ENCODE assay signal across 11 cellular contexts in genomic region chr11:124745270-124745834, GRCh38. TPM values are rescaled to one million over a fixed set of nuclear protein-coding genes. Genes with fewer than 3 reads are reported as not detected.
DNase-seq lines count a peak whose midpoint lies in the region; ATAC-seq and TF ChIP-seq lines count a peak whose summit lies in the region.
"Had no signal": no experiment of that assay in that cellular context is flagged by ENCODE, and none has a peak within 500 bp of the region (broad histone marks: within the 10 kb centered on the region; RNA-seq: fewer than 3 reads in every experiment).

No MANE protein-coding gene starts in this region.

- peaks cover 7% of the 10 kb centered on the region for H3K27me3 Mint-ChIP-seq in CD4-positive, alpha-beta T cell
- peaks cover 98% of the 10 kb centered on the region for H3K27me3 Mint-ChIP-seq in endodermal cell (ENCODE audit: insufficient read depth)
- peaks cover 100% of the 10 kb centered on the region for H3K27me3 Mint-ChIP-seq in nephron progenitor cell (ENCODE audit: low read depth, poor library complexity)

- H3K36me3 ChIP-seq in NT2/D1 (ENCODE audit: insufficient read depth, insufficient read length, low read length) (no peaks in the 10 kb centered on the region), endodermal cell (ENCODE audit: control insufficient read depth, insufficient read depth, low read length) (no peaks in the 10 kb centered on the region)
- H3K36me3 ChIP-seq: neutrophil had no signal

- H3K4me1 ChIP-seq in NT2/D1 (ENCODE audit: insufficient read depth, insufficient read length) = peaks cover 9% of the 10 kb centered on the region
- H3K4me1 ChIP-seq in endodermal cell (ENCODE audit: control insufficient read depth, insufficient read depth, low read length) = no peaks in the 10 kb centered on the region

- TF ChIP-seq CTCF in CD4-positive, alpha-beta T cell (IDR thresholded peaks at IDR 0.05) = no peak
- TF ChIP-seq CTCF in endodermal cell (conservative IDR thresholded peaks at IDR 0.05) (no peak), nephron progenitor cell (IDR thresholded peaks at IDR 0.05) (no peak)

- H3K27ac ChIP-seq in CD4-positive, alpha-beta T cell (ENCODE audit: low read depth, low read length) = no peak overlapping the region
- no peak overlapping the region for H3K27ac ChIP-seq in endodermal cell (ENCODE audit: low read depth, low read length)

- whole genome bisulfite sequencing in endodermal cell (ENCODE audit: insufficient coverage in 1 of 2, insufficient read length in 1 of 2), 2 experiments = 0 to 4% methylated on average over 3 to 42 of the region's 44 CpGs

- no peak overlapping the region for H3K27ac Mint-ChIP-seq in CD4-positive, alpha-beta T cell
- H3K27ac Mint-ChIP-seq in endodermal cell (no peak overlapping the region), nephron progenitor cell (no peak overlapping the region)

- intact Hi-C loops in CD4-positive, alpha-beta T cell (cut with DNase I, micrococcal nuclease) = loop anchor here (5.0 to 10.0 kb wide), 4 partner anchors 57 to 367 kb away; partner anchors contain the start of genes MSANTD2 (in 2 of the 2), CCDC15 (in 1 of the 2) and TMEM218 (in 1 of the 2)

- peaks cover 15% of the 10 kb centered on the region for H3K4me1 Mint-ChIP-seq in CD4-positive, alpha-beta T cell (ENCODE audit: low read depth)
- peaks cover 17% of the 10 kb centered on the region for H3K4me1 Mint-ChIP-seq in endodermal cell
- H3K4me1 Mint-ChIP-seq in nephron progenitor cell = peaks cover 34% of the 10 kb centered on the region

- H3K4me3 Mint-ChIP-seq in CD4-positive, alpha-beta T cell = peak overlapping the region; percentile 94
- peak overlapping the region; percentile 82 for H3K4me3 Mint-ChIP-seq in endodermal cell
- peak overlapping the region; percentile 67 for H3K4me3 Mint-ChIP-seq in nephron progenitor cell

- peak overlapping the region; percentile 65 for H3K4me3 ChIP-seq in NT2/D1 (ENCODE audit: insufficient read length, low read depth)
- H3K4me3 ChIP-seq in endodermal cell (ENCODE audit: low read length) = no peak overlapping the region

- DNase-seq in CD4-positive, alpha-beta T cell = no peak
- DNase-seq in NT2/D1 (ENCODE audit: low read depth, low spot score) (no peak), endodermal cell (peak; percentile 58), nephron progenitor cell (no peak), dermis blood vessel endothelial cell (no peak), KG1 (lab: John Stamatoyannopoulos, UW) (no peak), middle frontal gyrus (ENCODE audit: extremely low spot score, low spot score) (no peak)
- DNase-seq: DMS79, SHP77 treated with DMSO at 0.1 percent for 48 hours had no signal

- no peak for ATAC-seq in CD4-positive, alpha-beta T cell (ENCODE audit: poor library complexity)
- no peak for ATAC-seq in GM18511 (IDR thresholded peaks at IDR 0.05; ENCODE audit: unreplicated experiment)

- no peak overlapping the region for H3K9ac ChIP-seq in NT2/D1 (ENCODE audit: insufficient read length, low read depth)
- H3K9ac ChIP-seq in endodermal cell (ENCODE audit: extremely low read depth, low read length, poor library complexity, severe bottlenecking) = no peak overlapping the region

- H3K27me3 ChIP-seq in CD4-positive, alpha-beta T cell (ENCODE audit: control insufficient read depth, insufficient read depth, low read length) = peaks cover 6% of the 10 kb centered on the region
- H3K27me3 ChIP-seq in NT2/D1 (ENCODE audit: insufficient read depth, insufficient read length) = peaks cover 73% of the 10 kb centered on the region
- peaks cover 98% of the 10 kb centered on the region for H3K27me3 ChIP-seq in endodermal cell (ENCODE audit: control insufficient read depth, insufficient read depth, low read length, poor library complexity, severe bottlenecking)

- H3K36me3 Mint-ChIP-seq in CD4-positive, alpha-beta T cell (ENCODE audit: low read depth) = peaks cover 5% of the 10 kb centered on the region
- H3K36me3 Mint-ChIP-seq in endodermal cell (ENCODE audit: low read depth) = no peaks in the 10 kb centered on the region
- no peaks in the 10 kb centered on the region for H3K36me3 Mint-ChIP-seq in nephron progenitor cell (ENCODE audit: low read depth)

- no peaks in the 10 kb centered on the region for H3K9me3 Mint-ChIP-seq in CD4-positive, alpha-beta T cell
- H3K9me3 Mint-ChIP-seq in endodermal cell (no peaks in the 10 kb centered on the region), nephron progenitor cell (peaks cover 4% of the 10 kb centered on the region)

- POLR2A ChIA-PET in CD4-positive, alpha-beta T cell (lab: Charles Lee) = interaction anchor here (1.7 to 4.2 kb wide), 6 partner anchors 12 to 123 kb away, joined by 5 to 89 read pairs (median 33); partner anchors contain the start of genes ESAM, MSANTD2, SIAE and SPA17

- H3K9me3 ChIP-seq in CD4-positive, alpha-beta T cell (ENCODE audit: control insufficient read depth, low read length) = no peaks in the 10 kb centered on the region
- H3K9me3 ChIP-seq in NT2/D1 (ENCODE audit: insufficient read depth, low read length) (no peaks in the 10 kb centered on the region), endodermal cell (ENCODE audit: control insufficient read depth, low read length) (no peaks in the 10 kb centered on the region)
- H3K9me3 ChIP-seq: neutrophil had no signal

- CTCF ChIA-PET in CD4-positive, alpha-beta T cell (lab: Charles Lee) = interaction anchor here (1.6 to 2.9 kb wide), 6 partner anchors 10 to 74 kb away, joined by 4 to 60 read pairs (median 28); partner anchors contain the start of genes ESAM, SIAE and SPA17

RNA-seq across cellular contexts. Expression of gene NRGN, which starts 5.6 kb away (rescaled TPM):
- total RNA-seq in CD4-positive, alpha-beta T cell = 1 to 10 TPM in 1 of 2 experiments, under 1 TPM in 1; 0.84 to 1.4 TPM
- total RNA-seq in endodermal cell = 1 to 10 TPM; 4.7 to 8.9 TPM
- 18.7 TPM for polyA plus RNA-seq in endodermal cell (2013, experiment 1 of 2)
- polyA plus RNA-seq in endodermal cell (2013, experiment 2 of 2) = 21.5 TPM
- 0.51 and 1.3 TPM in 2 replicates for total RNA-seq in dermis blood vessel endothelial cell

RNA-seq across cellular contexts. Expression of gene VSIG2, which starts 6.7 kb away (rescaled TPM):
- total RNA-seq in CD4-positive, alpha-beta T cell = under 1 TPM in 1 of 2 experiments, not detected in 1; 0.28 TPM
- total RNA-seq in endodermal cell (1 to 10 TPM; 1.1 to 3.4 TPM), dermis blood vessel endothelial cell (0.23 and 0.51 TPM in 2 replicates)
- polyA plus RNA-seq in endodermal cell (2013, experiment 1 of 2) = not detected
- not detected for polyA plus RNA-seq in endodermal cell (2013, experiment 2 of 2)

RNA-seq across cellular contexts. Expression of gene ESAM, which starts 16.7 kb away (rescaled TPM):
- total RNA-seq in CD4-positive, alpha-beta T cell = under 1 TPM; 0.38 to 0.64 TPM
- total RNA-seq in endodermal cell = under 1 TPM; 0.31 to 0.68 TPM
- 1.4 TPM for polyA plus RNA-seq in endodermal cell (2013, experiment 1 of 2)
- 1.7 TPM for polyA plus RNA-seq in endodermal cell (2013, experiment 2 of 2)
- 84.4 and 95.4 TPM in 2 replicates for total RNA-seq in dermis blood vessel endothelial cell

RNA-seq across cellular contexts. Expression of gene MSANTD2, which starts 54.9 kb away (rescaled TPM):
- 1 to 10 TPM; 4.2 to 5.1 TPM for total RNA-seq in CD4-positive, alpha-beta T cell
- 10 to 100 TPM; 18.3 to 21.3 TPM for total RNA-seq in endodermal cell
- polyA plus RNA-seq in endodermal cell (2013, experiment 1 of 2) = 17.1 TPM
- 16.2 TPM for polyA plus RNA-seq in endodermal cell (2013, experiment 2 of 2)
- total RNA-seq in dermis blood vessel endothelial cell = 7.8 and 11.9 TPM in 2 replicates

Comparison
In these comparisons a context has a peak if more than half of its experiments do, and no peak if none do; other contexts are left out.
1. RNA of gene ESAM, which starts 16.7 kb away (total RNA-seq): 84.4 to 95.4 TPM in dermis blood vessel endothelial cell; 0.31 to 0.68 TPM in endodermal cell and 0.38 to 0.64 TPM in CD4-positive, alpha-beta T cell; every median in the first group is over 10 times any median in the second.
2. Peak in every context shown above with its lines, with median percentiles within 50 percentile points of each other: H3K4me3 Mint-ChIP-seq.